ENCODE assay signal across 33 cellular contexts in the genomic region with DNA sequence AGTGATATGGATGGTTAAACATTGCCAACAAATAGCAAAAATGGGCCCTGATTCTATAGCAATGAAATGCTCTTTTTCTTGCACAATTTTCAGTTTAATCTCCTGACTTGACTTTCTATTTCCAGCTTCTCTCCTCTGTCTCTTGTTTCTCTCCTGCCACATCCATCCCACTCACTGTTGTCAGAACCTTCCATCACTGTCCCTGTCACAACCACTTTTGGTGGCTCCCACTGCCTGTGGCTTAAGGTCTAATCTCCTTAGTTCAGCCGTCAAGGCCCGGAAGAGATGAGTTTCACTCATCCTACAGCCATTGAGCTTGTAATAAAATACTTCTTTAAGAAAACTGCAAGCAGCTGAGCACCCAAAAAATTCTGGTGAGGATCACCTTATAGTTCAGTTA. TPM values are rescaled to one million over a fixed set of nuclear protein-coding genes. Genes with fewer than 3 reads are reported as not detected.
"Had no signal": no experiment of that assay in that cellular context is flagged by ENCODE, and none has a peak within 500 bp of the region (broad histone marks: within the 10 kb centered on the region; RNA-seq: fewer than 3 reads in every experiment).

No MANE protein-coding gene starts in this region.

- H3K36me3 ChIP-seq: adrenal gland, esophagus muscularis mucosa, gastrocnemius medialis, heart left ventricle had no signal

- H3K9me3 Mint-ChIP-seq: activated B cell treated with CpG ODN at 0.5 μM for 24 hours; activated CD8-positive, alpha-beta T cell treated with anti-CD3 and anti-CD28 coated beads for 36 hours; activated naive CD4-positive, alpha-beta T cell treated with anti-CD3 and anti-CD28 coated beads, Interleukin-2, amount 50 U/mL, for 24 hours; activated naive CD8-positive, alpha-beta T cell treated with anti-CD3 and anti-CD28 coated beads, Interleukin-2, amount 50 U/mL, for 24 hours; activated T-cell treated with anti-CD3 and anti-CD28 coated beads, Interleukin-2, amount 50 U/mL, for 4 hours; activated T-helper 17 cell treated with anti-CD3 and anti-CD28 coated beads, Interleukin-2, amount 50 U/mL, for 72 hours; effector memory CD8-positive, alpha-beta T cell had no signal

- H3K27me3 ChIP-seq: adrenal gland, body of pancreas, esophagus muscularis mucosa, foreskin keratinocyte, gastrocnemius medialis, heart left ventricle had no signal

- H3K4me3 Mint-ChIP-seq: activated B cell treated with CpG ODN at 0.5 μM for 24 hours; activated CD8-positive, alpha-beta T cell treated with anti-CD3 and anti-CD28 coated beads for 36 hours; activated naive CD4-positive, alpha-beta T cell treated with anti-CD3 and anti-CD28 coated beads for 36 hours; activated naive CD4-positive, alpha-beta T cell treated with anti-CD3 and anti-CD28 coated beads, Interleukin-2, amount 50 U/mL, for 24 hours; activated naive CD8-positive, alpha-beta T cell treated with anti-CD3 and anti-CD28 coated beads for 36 hours; activated naive CD8-positive, alpha-beta T cell treated with anti-CD3 and anti-CD28 coated beads, Interleukin-2, amount 50 U/mL, for 24 hours; activated T-cell treated with anti-CD3 and anti-CD28 coated beads, Interleukin-2, amount 50 U/mL, for 4 hours; activated T-helper 17 cell treated with anti-CD3 and anti-CD28 coated beads, Interleukin-2, amount 50 U/mL, for 72 hours; effector memory CD8-positive, alpha-beta T cell; T-helper 17 cell; T-helper 2 cell treated with Interferon-gamma antibody and Interleukin-4, amounts not matched to agents 5 μg/mL and 100 μg/mL, for 36 hours had no signal

- ATAC-seq: activated CD4-positive, CD25-positive, alpha-beta regulatory T cell treated with anti-CD3 and anti-CD28 coated beads, Interleukin-2, amount 50 U/mL, for 24 hours; activated CD8-positive, alpha-beta T cell treated with anti-CD3 and anti-CD28 coated beads for 36 hours; activated naive CD8-positive, alpha-beta T cell treated with anti-CD3 and anti-CD28 coated beads, Interleukin-2, amount 50 U/mL, for 24 hours; activated T-cell treated with anti-CD3 and anti-CD28 coated beads, Interleukin-2, amount 50 U/mL, for 4 hours; activated T-helper 17 cell treated with anti-CD3 and anti-CD28 coated beads, Interleukin-2, amount 50 U/mL, for 72 hours; body of pancreas; effector memory CD8-positive, alpha-beta T cell; foreskin keratinocyte; gastrocnemius medialis; heart left ventricle; T-helper 17 cell had no signal

- H3K4me3 ChIP-seq: adrenal gland, body of pancreas, esophagus muscularis mucosa, gastrocnemius medialis, heart left ventricle had no signal

- H3K27ac Mint-ChIP-seq: activated B cell treated with CpG ODN at 0.5 μM for 24 hours; activated CD8-positive, alpha-beta T cell treated with anti-CD3 and anti-CD28 coated beads for 36 hours; activated naive CD4-positive, alpha-beta T cell treated with anti-CD3 and anti-CD28 coated beads for 36 hours; activated naive CD4-positive, alpha-beta T cell treated with anti-CD3 and anti-CD28 coated beads, Interleukin-2, amount 50 U/mL, for 24 hours; activated naive CD8-positive, alpha-beta T cell treated with anti-CD3 and anti-CD28 coated beads for 36 hours; activated naive CD8-positive, alpha-beta T cell treated with anti-CD3 and anti-CD28 coated beads, Interleukin-2, amount 50 U/mL, for 24 hours; activated T-helper 17 cell treated with anti-CD3 and anti-CD28 coated beads, Interleukin-2, amount 50 U/mL, for 72 hours; effector memory CD8-positive, alpha-beta T cell; T-helper 17 cell; T-helper 2 cell treated with Interferon-gamma antibody and Interleukin-4, amounts not matched to agents 5 μg/mL and 100 μg/mL, for 36 hours had no signal

- H3K36me3 Mint-ChIP-seq: activated naive CD4-positive, alpha-beta T cell treated with anti-CD3 and anti-CD28 coated beads, Interleukin-2, amount 50 U/mL, for 24 hours; activated naive CD8-positive, alpha-beta T cell treated with anti-CD3 and anti-CD28 coated beads for 36 hours had no signal

- H3K4me1 ChIP-seq: body of pancreas, esophagus muscularis mucosa, foreskin keratinocyte, gastrocnemius medialis had no signal

- H3K4me1 Mint-ChIP-seq: activated naive CD4-positive, alpha-beta T cell treated with anti-CD3 and anti-CD28 coated beads, Interleukin-2, amount 50 U/mL, for 24 hours had no signal

- H3K9me3 ChIP-seq: adrenal gland, body of pancreas, esophagus muscularis mucosa, gastrocnemius medialis, heart left ventricle had no signal

- FAIRE-seq: colon had no signal

- H3K27ac ChIP-seq: adrenal gland, body of pancreas, esophagus muscularis mucosa, foreskin keratinocyte, gastrocnemius medialis, heart left ventricle had no signal

- DNase-seq: activated B cell treated with CpG ODN at 0.5 μM for 24 hours; activated CD4-positive, alpha-beta T cell treated with anti-CD3 and anti-CD28 coated beads for 48 hours; activated CD4-positive, alpha-beta T cell treated with anti-CD3 and anti-CD28 coated beads, Interleukin-2, amount 50 U/mL, for 1 hour; activated CD4-positive, alpha-beta T cell treated with anti-CD3 and anti-CD28 coated beads, Interleukin-2, amount 50 U/mL, for 48 hours; activated CD8-positive, alpha-beta memory T cell treated with anti-CD3 and anti-CD28 coated beads for 24 hours; activated CD8-positive, alpha-beta T cell treated with anti-CD3 and anti-CD28 coated beads for 36 hours; activated effector memory CD4-positive, alpha-beta T cell treated with anti-CD3 and anti-CD28 coated beads, Interleukin-2, amount 50 U/mL, for 16 hours; activated naive CD4-positive, alpha-beta T cell treated with anti-CD3 and anti-CD28 coated beads for 36 hours; activated naive CD8-positive, alpha-beta T cell treated with anti-CD3 and anti-CD28 coated beads for 36 hours; activated naive CD8-positive, alpha-beta T cell treated with anti-CD3 and anti-CD28 coated beads, Interleukin-2, amount 50 U/mL, for 24 hours; activated T-cell treated with anti-CD3 and anti-CD28 coated beads, Interleukin-2, amount 50 U/mL, for 4 hours; adrenal gland; amygdala; aorta; body of pancreas; caudate nucleus; cortex of kidney; dermis blood vessel endothelial cell; effector CD4-positive, alpha-beta T cell; effector memory CD8-positive, alpha-beta T cell; erythroblast; foreskin keratinocyte; gastrocnemius medialis; glutamatergic neuron; heart left ventricle; T-helper 17 cell; T1000 had no signal

RNA-seq across cellular contexts. Expression of gene SLC7A14, which starts 19.5 kb away (rescaled TPM):
- total RNA-seq: activated B cell treated with CpG ODN at 0.5 μM for 24 hours; activated CD8-positive, alpha-beta T cell treated with anti-CD3 and anti-CD28 coated beads for 36 hours; activated naive CD4-positive, alpha-beta T cell treated with anti-CD3 and anti-CD28 coated beads for 36 hours; activated naive CD8-positive, alpha-beta T cell treated with anti-CD3 and anti-CD28 coated beads for 36 hours; activated T-cell treated with anti-CD3 and anti-CD28 coated beads, Interleukin-2, amount 50 U/mL, for 4 hours; activated T-helper 17 cell treated with anti-CD3 and anti-CD28 coated beads, Interleukin-2, amount 50 U/mL, for 72 hours; aorta; T-helper 17 cell had no signal
- polyA plus RNA-seq: aorta, foreskin keratinocyte, heart left ventricle had no signal
